Comparison of ENCODE assay signal across 20 cellular contexts in the genomic region with DNA sequence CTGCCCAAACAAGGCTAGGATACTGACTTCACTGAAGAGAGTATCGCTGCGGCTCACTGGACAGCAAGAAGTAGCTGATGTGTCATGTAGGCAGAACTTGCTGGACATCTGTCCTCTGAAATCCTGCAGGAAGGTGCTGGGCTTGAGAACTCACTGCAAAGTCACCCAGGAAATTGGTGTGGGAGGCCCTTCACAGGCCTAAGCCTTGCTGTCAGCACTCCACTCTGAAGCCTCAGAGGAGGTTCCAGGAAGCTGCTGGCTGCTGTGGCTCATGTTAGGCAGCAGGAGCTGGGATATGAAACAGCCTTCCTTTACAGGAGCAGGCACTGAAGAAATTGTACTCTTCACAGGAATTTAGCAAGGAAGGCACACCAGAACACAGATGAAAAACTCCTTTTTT.
DNase-seq lines count a peak whose midpoint lies in the region; ATAC-seq and TF ChIP-seq lines count a peak whose summit lies in the region.
"Had no signal": no experiment of that assay in that cellular context is flagged by ENCODE, and none has a peak within 500 bp of the region (broad histone marks: within the 10 kb centered on the region; RNA-seq: fewer than 3 reads in every experiment).

No MANE protein-coding gene starts in this region.

- DNase-seq in DMS53 (lab: John Stamatoyannopoulos, UW) = peak; percentile 61
- DNase-seq in MV-4-11 (lab: John Stamatoyannopoulos, UW) = peak; percentile 80
- peak; percentile 70 for DNase-seq in choroid plexus epithelial cell (ENCODE audit: low read depth)
- DNase-seq in neural progenitor cell (ENCODE audit: low spot score) = no peak
- no peak for DNase-seq in activated effector memory CD4-positive, alpha-beta T cell treated with Interleukin-2 at 50 U/mL for 16 hours
- DNase-seq in activated naive CD4-positive, alpha-beta T cell treated with anti-CD3 and anti-CD28 coated beads, Interleukin-2, amount 50 U/mL, for 72 hours (ENCODE audit: low spot score in 2 of 2) = no peak
- DNase-seq: activated CD4-positive, alpha-beta T cell treated with anti-CD3 and anti-CD28 coated beads for 48 hours; amniotic stem cell; CD8-positive, alpha-beta T cell; effector memory CD8-positive, alpha-beta T cell; midbrain; NCI-H1436; NCI-H2171 treated with DMSO at 0.1 percent for 48 hours; NCI-H82; stimulated activated CD4-positive, alpha-beta T cell treated with anti-CD3 and anti-CD28 coated beads, Interleukin-15, amount 100 ng/mL, for 24 hours; stimulated activated naive CD8-positive, alpha-beta T cell treated with anti-CD3 and anti-CD28 coated beads, Interleukin-15, Interleukin-2, amounts not matched to agents 100 U/mL and 50 U/mL, for 24 hours; transverse colon had no signal

- peaks cover 6% of the 10 kb centered on the region for H3K4me1 Mint-ChIP-seq in neural progenitor cell

- no peak overlapping the region for H3K4me3 Mint-ChIP-seq in neural progenitor cell
- H3K4me3 Mint-ChIP-seq: CD8-positive, alpha-beta T cell; effector memory CD8-positive, alpha-beta T cell had no signal

- H2AFZ ChIP-seq in neural progenitor cell (replicated peaks) = peak overlapping the region; percentile 8

- H3K27ac Mint-ChIP-seq in neural progenitor cell = no peak overlapping the region
- no peak overlapping the region for H3K27ac Mint-ChIP-seq in activated naive CD4-positive, alpha-beta T cell treated with anti-CD3 and anti-CD28 coated beads, Interleukin-2, amount 50 U/mL, for 72 hours
- H3K27ac Mint-ChIP-seq: CD8-positive, alpha-beta T cell; effector memory CD8-positive, alpha-beta T cell had no signal

- ATAC-seq in GM21619 (IDR thresholded peaks at IDR 0.05; ENCODE audit: unreplicated experiment) = no peak
- no peak for ATAC-seq in activated naive CD4-positive, alpha-beta T cell treated with anti-CD3 and anti-CD28 coated beads, Interleukin-2, amount 50 U/mL, for 72 hours
- ATAC-seq in HG02623 (IDR thresholded peaks at IDR 0.05; ENCODE audit: unreplicated experiment) = no peak
- ATAC-seq: CD8-positive, alpha-beta T cell; effector memory CD8-positive, alpha-beta T cell; stimulated activated naive CD8-positive, alpha-beta T cell treated with anti-CD3 and anti-CD28 coated beads, Interleukin-15, Interleukin-2, amounts not matched to agents 100 U/mL and 50 U/mL, for 24 hours had no signal

- H3K79me2 ChIP-seq in neural progenitor cell (ENCODE audit: low read depth) = no peaks in the 10 kb centered on the region

- no peaks in the 10 kb centered on the region for H3K36me3 Mint-ChIP-seq in neural progenitor cell
- H3K36me3 Mint-ChIP-seq in activated naive CD4-positive, alpha-beta T cell treated with anti-CD3 and anti-CD28 coated beads, Interleukin-2, amount 50 U/mL, for 72 hours = no peaks in the 10 kb centered on the region
- H3K36me3 Mint-ChIP-seq: CD8-positive, alpha-beta T cell had no signal

- H3K36me3 ChIP-seq in neural progenitor cell = no peaks in the 10 kb centered on the region
- H3K36me3 ChIP-seq: right atrium auricular region, transverse colon had no signal

- H3K4me3 ChIP-seq in choroid plexus epithelial cell (ENCODE audit: low read depth, low read length) = no peak overlapping the region
- no peak overlapping the region for H3K4me3 ChIP-seq in neural progenitor cell
- H3K4me3 ChIP-seq: right atrium auricular region, transverse colon had no signal

- no peak overlapping the region for H3K27ac ChIP-seq in neural progenitor cell
- H3K27ac ChIP-seq: right atrium auricular region, transverse colon had no signal

- no peaks in the 10 kb centered on the region for H3K9me3 ChIP-seq in neural progenitor cell (ENCODE audit: low read depth)
- H3K9me3 ChIP-seq: right atrium auricular region, transverse colon had no signal

- H3K27me3 ChIP-seq in neural progenitor cell = no peaks in the 10 kb centered on the region
- H3K27me3 ChIP-seq: right atrium auricular region, transverse colon had no signal

- H3K4me2 ChIP-seq in neural progenitor cell = no peak overlapping the region

- H3K27me3 Mint-ChIP-seq in neural progenitor cell (ENCODE audit: insufficient read depth, low read depth) = peaks cover 2% of the 10 kb centered on the region

- TF ChIP-seq CTCF in choroid plexus epithelial cell (conservative IDR thresholded peaks at IDR 0.05; ENCODE audit: low read depth, low read length) = no peak
- no peak for TF ChIP-seq CTCF in neural progenitor cell (IDR thresholded peaks at IDR 0.05)

- H3K4me1 ChIP-seq in neural progenitor cell = peaks cover 6% of the 10 kb centered on the region
- H3K4me1 ChIP-seq: right atrium auricular region, transverse colon had no signal

- H3K9ac ChIP-seq in neural progenitor cell = no peak overlapping the region

- H3K9me3 Mint-ChIP-seq in neural progenitor cell = no peaks in the 10 kb centered on the region
- H3K9me3 Mint-ChIP-seq in activated naive CD4-positive, alpha-beta T cell treated with anti-CD3 and anti-CD28 coated beads, Interleukin-2, amount 50 U/mL, for 72 hours = no peaks in the 10 kb centered on the region
- H3K9me3 Mint-ChIP-seq: CD8-positive, alpha-beta T cell; effector memory CD8-positive, alpha-beta T cell had no signal

- no peaks in the 10 kb centered on the region for H3F3A ChIP-seq in neural progenitor cell (ENCODE audit: low read depth)

- no peaks in the 10 kb centered on the region for H4K20me1 ChIP-seq in neural progenitor cell (ENCODE audit: low read depth)

Comparison
In these comparisons a context has a peak if more than half of its experiments do, and no peak if none do; other contexts are left out.
1. DNase-seq: peak in DMS53 (single experiment), MV-4-11 (single experiment) and choroid plexus epithelial cell (single experiment); none in neural progenitor cell (single experiment), activated effector memory CD4-positive, alpha-beta T cell treated with Interleukin-2 at 50 U/mL for 16 hours (single experiment) and activated naive CD4-positive, alpha-beta T cell treated with anti-CD3 and anti-CD28 coated beads, Interleukin-2, amount 50 U/mL, for 72 hours (0 of 2).